Comparison of ENCODE assay signal across 8 cellular contexts in genomic region chr12:122527478-122527944, GRCh38. TPM values are rescaled to one million over a fixed set of nuclear protein-coding genes. Genes with fewer than 3 reads are reported as not detected.
DNase-seq lines count a peak whose midpoint lies in the region; ATAC-seq, FAIRE-seq and TF ChIP-seq lines count a peak whose summit lies in the region.

No MANE protein-coding gene starts in this region.

- H3K36me3 ChIP-seq in Peyer's patch (peaks cover 0 to 4% (median 0%) of the 10 kb centered on the region in 3 donors), vagina (no peaks in the 10 kb centered on the region)

- FAIRE-seq in GM12891 (lab: Jason Lieb, UNC) = no peak

- H3K4me3 ChIP-seq in Peyer's patch = peak overlapping the region; percentile 58 to 73 (median 68)
- peak overlapping the region; percentile 100 for H3K4me3 ChIP-seq in mononuclear cell (ENCODE audit: low read length)
- H3K4me3 ChIP-seq in vagina = peak overlapping the region; percentile 52 to 67

- intact Hi-C loops in vagina (cut with DNase I) = no loop called here

- peak; percentile 11 for TF ChIP-seq POLR2A in GM12891 (IDR thresholded peaks at IDR 0.05; ENCODE audit: low read depth, low read length)
- TF ChIP-seq POLR2A in Peyer's patch (IDR thresholded peaks at IDR 0.05) = no peak
- no peak for TF ChIP-seq POLR2A in vagina (IDR thresholded peaks at IDR 0.05)

- H3K4me1 ChIP-seq in Peyer's patch (peaks cover 0 to 35% (median 11%) of the 10 kb centered on the region in 4 donors), mononuclear cell (ENCODE audit: insufficient read depth, low read length) (peaks cover 40% of the 10 kb centered on the region), vagina (peaks cover 40% of the 10 kb centered on the region)

- peak overlapping the region; percentile 95 to 99 (median 98) for H3K27ac ChIP-seq in Peyer's patch
- H3K27ac ChIP-seq in cingulate gyrus (ENCODE audit: low read depth, low read length) = peak overlapping the region; percentile 34
- H3K27ac ChIP-seq in vagina = peak overlapping the region; percentile 95

- H3K9me3 ChIP-seq in Peyer's patch (no peaks in the 10 kb centered on the region), mononuclear cell (ENCODE audit: low read depth, low read length) (no peaks in the 10 kb centered on the region), vagina (no peaks in the 10 kb centered on the region)

- no peak for ATAC-seq in GM18498 (IDR thresholded peaks at IDR 0.05; ENCODE audit: unreplicated experiment)
- no peak for ATAC-seq in HG03354 (IDR thresholded peaks at IDR 0.05; ENCODE audit: poor library complexity, severe bottlenecking, unreplicated experiment)

- no peaks in the 10 kb centered on the region for H3K27me3 ChIP-seq in Peyer's patch
- no peaks in the 10 kb centered on the region for H3K27me3 ChIP-seq in mononuclear cell (ENCODE audit: insufficient read depth, low read length)
- H3K27me3 ChIP-seq in vagina = no peaks in the 10 kb centered on the region

- TF ChIP-seq CTCF in Peyer's patch (IDR thresholded peaks at IDR 0.05) (no peak), vagina (IDR thresholded peaks at IDR 0.05) (no peak)

- in situ Hi-C loops in ACHN (cut with HindIII; ENCODE audit: low pct_ligation_motif_present, low pct_unique_long_range_greater_than_20kb, low sequenced_read_pairs) = no loop called here

- DNase-seq in ACHN = peak; percentile 50
- no peak for DNase-seq in GM12891 (ENCODE audit: insufficient read length, low spot score)
- peak in 1 of 3 donors; percentile 58 for DNase-seq in Peyer's patch
- DNase-seq in vagina (ENCODE audit: extremely low spot score in 2 of 2) = no peak

TF ChIP-seq in GM12891, 5 proteins besides CTCF, POLR2A, EP300 and RAD21:
- TF ChIP-seq POLR2AphosphoS5 (IDR thresholded peaks at IDR 0.05; ENCODE audit: low read depth, low read length) (no peak), TAF1 (IDR thresholded peaks at IDR 0.05; ENCODE audit: low read depth, low read length) (no peak), PAX5 (IDR thresholded peaks at IDR 0.05; ENCODE audit: insufficient read depth, low read length, severe bottlenecking) (no peak), SPI1 (IDR thresholded peaks at IDR 0.05; ENCODE audit: low read depth, low read length) (no peak), POU2F2 (IDR thresholded peaks at IDR 0.05; ENCODE audit: low read depth, low read length) (no peak)

RNA-seq across cellular contexts. Expression of gene KNTC1, which starts 0.5 kb away (rescaled TPM):
- 26.2 TPM for polyA plus RNA-seq in GM12891 (2012; ENCODE audit: low read depth, missing spikeins)
- total RNA-seq in Peyer's patch (10 to 100 TPM; 21.3 to 80.0 (median 28.2) TPM), mononuclear cell (26.2 TPM), vagina (18.7 TPM)

RNA-seq across cellular contexts. Expression of gene RSRC2, which starts 0.8 kb away (rescaled TPM):
- polyA plus RNA-seq in GM12891 (2012; ENCODE audit: low read depth, missing spikeins) = 69.1 TPM
- total RNA-seq in Peyer's patch (100 to 1,000 TPM in 3 of 4 donors, 10 to 100 TPM in 1; 78.5 to 455 (median 112) TPM), mononuclear cell (258 TPM), vagina (93.3 TPM)

RNA-seq across cellular contexts. Expression of gene ZCCHC8, which starts 26.8 kb away (rescaled TPM):
- 14.0 TPM for polyA plus RNA-seq in GM12891 (2012; ENCODE audit: low read depth, missing spikeins)
- 10 to 100 TPM; 20.5 to 59.4 (median 28.4) TPM for total RNA-seq in Peyer's patch
- total RNA-seq in mononuclear cell = 52.9 TPM
- 28.2 TPM for total RNA-seq in vagina

Comparison
In these comparisons a context has a peak if more than half of its experiments do, and no peak if none do; other contexts are left out.
1. H3K27ac ChIP-seq: peak in every context shown above with its lines; median percentile 98 in Peyer's patch; 95 in vagina; 34 in cingulate gyrus.